In genomic region chr1:101236546-101237228, GRCh38 we compare ENCODE assay signal across 8 cellular contexts. TPM values are rescaled to one million over a fixed set of nuclear protein-coding genes. Genes with fewer than 3 reads are reported as not detected.
DNase-seq lines count a peak whose midpoint lies in the region; ATAC-seq and TF ChIP-seq lines count a peak whose summit lies in the region.

S1PR1 (plus strand) TSS chr1:101237019; CDS start chr1:101238985, 1,966 bp downstream.

- H3K36me3 Mint-ChIP-seq in neural crest cell (ENCODE audit: low read depth), result peaks cover 7% of the 10 kb centered on the region

- peaks cover 28% of the 10 kb centered on the region for H3K27me3 ChIP-seq in NT2/D1 (ENCODE audit: insufficient read depth, insufficient read length)

- H3K9me3 ChIP-seq in NT2/D1 (ENCODE audit: insufficient read depth, low read length), result no peaks in the 10 kb centered on the region

- peaks cover 2% of the 10 kb centered on the region for H3K9me3 Mint-ChIP-seq in neural crest cell

- peak within 1 kb of the TSS; percentile 90 for H3K4me3 Mint-ChIP-seq in neural crest cell

- ATAC-seq in GM18502 (IDR thresholded peaks at IDR 0.05; ENCODE audit: poor library complexity, unreplicated experiment) (peak; percentile 27), HG02840 (IDR thresholded peaks at IDR 0.05; ENCODE audit: low FRiP score, unreplicated experiment) (peak; percentile 24)

- DNase-seq in NT2/D1 (ENCODE audit: low read depth, low spot score) (no peak), fibroblast of the conjunctiva (ENCODE audit: low read depth) (peak; percentile 33), neural crest cell (ENCODE audit: low read depth, low spot score) (peak; percentile 69), pons (ENCODE audit: low spot score) (no peak)
- peak; percentile 73 for DNase-seq in activated effector memory CD4-positive, alpha-beta T cell treated with Interleukin-2 at 50 U/mL for 16 hours

- H3K4me3 ChIP-seq in NT2/D1 (ENCODE audit: insufficient read length, low read depth), result peak within 1 kb of the TSS; percentile 48

- peaks cover 37% of the 10 kb centered on the region for H3K4me1 Mint-ChIP-seq in neural crest cell

- no peak for TF ChIP-seq CTCF in neural crest cell (conservative IDR thresholded peaks at IDR 0.05)
- TF ChIP-seq CTCF in subcutaneous adipose tissue (IDR thresholded peaks at IDR 0.05; ENCODE audit: low read depth), result no peak

- H3K27me3 Mint-ChIP-seq in neural crest cell (ENCODE audit: low read depth), result peaks cover 49% of the 10 kb centered on the region

- peak within 1 kb of the TSS; percentile 90 for H3K27ac Mint-ChIP-seq in neural crest cell (ENCODE audit: unreplicated experiment)

- peak within 1 kb of the TSS; percentile 81 for H3K9ac ChIP-seq in NT2/D1 (ENCODE audit: insufficient read length, low read depth)

- H3K4me1 ChIP-seq in NT2/D1 (ENCODE audit: insufficient read depth, insufficient read length), result no peaks in the 10 kb centered on the region

- peaks cover 22% of the 10 kb centered on the region for H3K36me3 ChIP-seq in NT2/D1 (ENCODE audit: insufficient read depth, insufficient read length, low read length)

RNA-seq across cellular contexts. Expression of gene S1PR1, which starts in this region (rescaled TPM):
- total RNA-seq in neural crest cell (20.9 and 21.6 TPM in 2 replicates), subcutaneous adipose tissue (100 to 1,000 TPM in 2 of 4 donors, 10 to 100 TPM in 2; 54.4 to 185 (median 117) TPM)

Comparison
In these comparisons a context has a peak if more than half of its experiments do, and no peak if none do; other contexts are left out.
1. DNase-seq: peak in activated effector memory CD4-positive, alpha-beta T cell treated with Interleukin-2 at 50 U/mL for 16 hours (single experiment), fibroblast of the conjunctiva (single experiment) and neural crest cell (single experiment); none in NT2/D1 (single experiment) and pons (single experiment).